Comparison of ENCODE assay signal across 18 cellular contexts in genomic region chr12:91104812-91105466, GRCh38. TPM values are rescaled to one million over a fixed set of nuclear protein-coding genes. Genes with fewer than 3 reads are reported as not detected.
A peak's percentile ranks its signal among the peaks of the same experiment; 100 is the strongest.
DNase-seq lines count a peak whose midpoint lies in the region; ATAC-seq and TF ChIP-seq lines count a peak whose summit lies in the region.
"Had no signal": no experiment of that assay in that cellular context is flagged by ENCODE, and none has a peak within 500 bp of the region (broad histone marks: within the 10 kb centered on the region; RNA-seq: fewer than 3 reads in every experiment).

No MANE protein-coding gene starts in this region.

- POLR2A ChIA-PET in CD4-positive, alpha-beta memory T cell (lab: Charles Lee; ENCODE audit: partially characterized antibody) = no interaction called here

- DNase-seq in lower lobe of right lung (no peak), NCI-H345 (lab: John Stamatoyannopoulos, UW) (no peak), NCI-H2196 (lab: John Stamatoyannopoulos, UW; ENCODE audit: unreplicated experiment) (no peak)
- DNase-seq in CD4-positive, alpha-beta memory T cell = no peak
- DNase-seq: activated CD4-positive, alpha-beta T cell treated with anti-CD3 and anti-CD28 coated beads, Interleukin-2, amount 50 U/mL, for 4 hours; activated gamma-delta T cell; EL; NCI-H146; stimulated activated CD4-positive, alpha-beta T cell treated with anti-CD3 and anti-CD28 coated beads, Interleukin-4, amount 100 ng/mL, for 24 hours; stimulated activated naive CD8-positive, alpha-beta T cell treated with anti-CD3 and anti-CD28 coated beads, Interleukin-15, amount 100 ng/mL, for 72 hours had no signal

- peak overlapping the region; percentile 17 for H3K4me3 ChIP-seq in lower lobe of right lung
- no peak overlapping the region for H3K4me3 ChIP-seq in CD4-positive, alpha-beta memory T cell (ENCODE audit: low read length in 2 of 2)
- H3K4me3 ChIP-seq: BLaER1 treated with 17β-estradiol and CSF1 and Interleukin-3, amounts not matched to agents 10 nM and 100 nM; cardiac muscle cell had no signal

- H3K27ac Mint-ChIP-seq in CD4-positive, alpha-beta memory T cell = no peak overlapping the region
- no peak overlapping the region for H3K27ac Mint-ChIP-seq in stimulated activated memory B cell treated with anti-CD40 and anti-IgM and Interleukin-4, amounts not matched to agents 10 μg/mL and 1 μg/mL and 100 μg/mL, for 72 hours
- H3K27ac Mint-ChIP-seq: progenitor cell of endocrine pancreas; stimulated activated naive CD8-positive, alpha-beta T cell treated with anti-CD3 and anti-CD28 coated beads, Interleukin-15, amount 100 ng/mL, for 72 hours had no signal

- CTCF ChIA-PET in CD4-positive, alpha-beta memory T cell (lab: Charles Lee; ENCODE audit: partially characterized antibody) = interaction anchor here (0.6 kb wide), 1 partner anchor 1055 kb away, joined by 3 read pairs; no protein-coding TSS in a partner anchor

- H3K36me3 Mint-ChIP-seq in CD4-positive, alpha-beta memory T cell = no peaks in the 10 kb centered on the region
- no peaks in the 10 kb centered on the region for H3K36me3 Mint-ChIP-seq in stimulated activated memory B cell treated with anti-CD40 and anti-IgM and Interleukin-4, amounts not matched to agents 10 μg/mL and 1 μg/mL and 100 μg/mL, for 72 hours

- peak; percentile 78 for ATAC-seq in GM18870 (IDR thresholded peaks at IDR 0.05; ENCODE audit: unreplicated experiment)
- ATAC-seq in GM21529 (IDR thresholded peaks at IDR 0.05; ENCODE audit: unreplicated experiment) = peak; percentile 68
- ATAC-seq in HG03103 (IDR thresholded peaks at IDR 0.05; ENCODE audit: low read depth, unreplicated experiment) = peak; percentile 45
- ATAC-seq in lower lobe of right lung = no peak
- no peak for ATAC-seq in stimulated activated memory B cell treated with anti-CD40 and anti-IgM and Interleukin-4, amounts not matched to agents 10 μg/mL and 1 μg/mL and 100 μg/mL, for 72 hours
- ATAC-seq: stimulated activated naive CD8-positive, alpha-beta T cell treated with anti-CD3 and anti-CD28 coated beads, Interleukin-15, amount 100 ng/mL, for 72 hours had no signal

- H3K4me1 Mint-ChIP-seq in CD4-positive, alpha-beta memory T cell = no peaks in the 10 kb centered on the region
- H3K4me1 Mint-ChIP-seq in stimulated activated memory B cell treated with anti-CD40 and anti-IgM and Interleukin-4, amounts not matched to agents 10 μg/mL and 1 μg/mL and 100 μg/mL, for 72 hours = no peaks in the 10 kb centered on the region
- H3K4me1 Mint-ChIP-seq: stimulated activated naive CD8-positive, alpha-beta T cell treated with anti-CD3 and anti-CD28 coated beads, Interleukin-15, amount 100 ng/mL, for 72 hours had no signal

- no peaks in the 10 kb centered on the region for H3K9me3 ChIP-seq in lower lobe of right lung
- no peaks in the 10 kb centered on the region for H3K9me3 ChIP-seq in CD4-positive, alpha-beta memory T cell (ENCODE audit: control insufficient read depth in 1 of 2, low read length in 2 of 2)
- H3K9me3 ChIP-seq: BLaER1 treated with 17β-estradiol and CSF1 and Interleukin-3, amounts not matched to agents 10 nM and 100 nM had no signal

- no peaks in the 10 kb centered on the region for H3K27me3 ChIP-seq in lower lobe of right lung (ENCODE audit: low read depth)
- no peaks in the 10 kb centered on the region for H3K27me3 ChIP-seq in CD4-positive, alpha-beta memory T cell (ENCODE audit: insufficient read depth, low read length)
- H3K27me3 ChIP-seq: BLaER1 treated with 17β-estradiol and CSF1 and Interleukin-3, amounts not matched to agents 10 nM and 100 nM; cardiac muscle cell had no signal

- H3K4me3 Mint-ChIP-seq in CD4-positive, alpha-beta memory T cell = no peak overlapping the region
- no peak overlapping the region for H3K4me3 Mint-ChIP-seq in stimulated activated memory B cell treated with anti-CD40 and anti-IgM and Interleukin-4, amounts not matched to agents 10 μg/mL and 1 μg/mL and 100 μg/mL, for 72 hours
- H3K4me3 Mint-ChIP-seq: stimulated activated naive CD8-positive, alpha-beta T cell treated with anti-CD3 and anti-CD28 coated beads, Interleukin-15, amount 100 ng/mL, for 72 hours had no signal

- no peak for TF ChIP-seq CTCF in lower lobe of right lung (IDR thresholded peaks at IDR 0.05)

- H3K9me3 Mint-ChIP-seq in CD4-positive, alpha-beta memory T cell = peaks cover 0 to 3% (median 0%) of the 10 kb centered on the region in 8 donors
- no peaks in the 10 kb centered on the region for H3K9me3 Mint-ChIP-seq in stimulated activated memory B cell treated with anti-CD40 and anti-IgM and Interleukin-4, amounts not matched to agents 10 μg/mL and 1 μg/mL and 100 μg/mL, for 72 hours
- H3K9me3 Mint-ChIP-seq: stimulated activated naive CD8-positive, alpha-beta T cell treated with anti-CD3 and anti-CD28 coated beads, Interleukin-15, amount 100 ng/mL, for 72 hours had no signal

- H3K4me1 ChIP-seq in lower lobe of right lung = no peaks in the 10 kb centered on the region
- no peaks in the 10 kb centered on the region for H3K4me1 ChIP-seq in CD4-positive, alpha-beta memory T cell (ENCODE audit: insufficient read depth, low read length)
- H3K4me1 ChIP-seq: BLaER1 treated with 17β-estradiol and CSF1 and Interleukin-3, amounts not matched to agents 10 nM and 100 nM had no signal

- H3K27ac ChIP-seq in lower lobe of right lung = no peak overlapping the region
- H3K27ac ChIP-seq in CD4-positive, alpha-beta memory T cell (ENCODE audit: low read depth, low read length) = no peak overlapping the region
- H3K27ac ChIP-seq: BLaER1 treated with 17β-estradiol and CSF1 and Interleukin-3, amounts not matched to agents 10 nM and 100 nM; cardiac muscle cell had no signal

- H3K36me3 ChIP-seq in lower lobe of right lung = peaks cover 4% of the 10 kb centered on the region
- no peaks in the 10 kb centered on the region for H3K36me3 ChIP-seq in CD4-positive, alpha-beta memory T cell (ENCODE audit: insufficient read depth, low read length)
- H3K36me3 ChIP-seq: BLaER1 treated with 17β-estradiol and CSF1 and Interleukin-3, amounts not matched to agents 10 nM and 100 nM; cardiac muscle cell had no signal

- intact Hi-C loops in lower lobe of right lung (cut with DNase I) = no loop called here
- intact Hi-C loops in CD4-positive, alpha-beta memory T cell (cut with micrococcal nuclease) = no loop called here

- H3K27me3 Mint-ChIP-seq in CD4-positive, alpha-beta memory T cell = no peaks in the 10 kb centered on the region
- H3K27me3 Mint-ChIP-seq in stimulated activated memory B cell treated with anti-CD40 and anti-IgM and Interleukin-4, amounts not matched to agents 10 μg/mL and 1 μg/mL and 100 μg/mL, for 72 hours = peaks cover 10% of the 10 kb centered on the region
- H3K27me3 Mint-ChIP-seq: progenitor cell of endocrine pancreas; stimulated activated naive CD8-positive, alpha-beta T cell treated with anti-CD3 and anti-CD28 coated beads, Interleukin-15, amount 100 ng/mL, for 72 hours had no signal

RNA-seq across cellular contexts. Expression of gene LUM, which starts 6.4 kb away (rescaled TPM):
- total RNA-seq in lower lobe of right lung = 227 TPM
- not detected for total RNA-seq in CD4-positive, alpha-beta memory T cell
- polyA plus RNA-seq in CD4-positive, alpha-beta memory T cell = not detected
- total RNA-seq: progenitor cell of endocrine pancreas; T-helper 1 cell treated with Interleukin-12 subunit alpha and Interleukin-12 subunit beta and Interleukin-4 antibody, amounts not matched to agents 30 ng/mL and 1 ng/mL, for 36 hours had no signal

RNA-seq across cellular contexts. Expression of gene KERA, which starts 47.1 kb away (rescaled TPM):
- not detected for total RNA-seq in lower lobe of right lung
- total RNA-seq in CD4-positive, alpha-beta memory T cell = not detected
- not detected for polyA plus RNA-seq in CD4-positive, alpha-beta memory T cell
- total RNA-seq: cardiac muscle cell; progenitor cell of endocrine pancreas; T-helper 1 cell treated with Interleukin-12 subunit alpha and Interleukin-12 subunit beta and Interleukin-4 antibody, amounts not matched to agents 30 ng/mL and 1 ng/mL, for 36 hours had no signal
- polyA plus RNA-seq: cardiac muscle cell had no signal

Comparison
In these comparisons a context has a peak if more than half of its experiments do, and no peak if none do; other contexts are left out.
1. ATAC-seq: peak in GM18870 (single experiment), GM21529 (single experiment) and HG03103 (single experiment); none in lower lobe of right lung (0 of 2) and stimulated activated memory B cell treated with anti-CD40 and anti-IgM and Interleukin-4, amounts not matched to agents 10 μg/mL and 1 μg/mL and 100 μg/mL, for 72 hours (single experiment).
2. RNA of gene LUM, which starts 6.4 kb away (total RNA-seq): 227 TPM in lower lobe of right lung (single experiment); not detected in CD4-positive, alpha-beta memory T cell; every median in the first group is over 100 times any median in the second.